ENCODE assay signal across 8 cellular contexts in the genomic region with DNA sequence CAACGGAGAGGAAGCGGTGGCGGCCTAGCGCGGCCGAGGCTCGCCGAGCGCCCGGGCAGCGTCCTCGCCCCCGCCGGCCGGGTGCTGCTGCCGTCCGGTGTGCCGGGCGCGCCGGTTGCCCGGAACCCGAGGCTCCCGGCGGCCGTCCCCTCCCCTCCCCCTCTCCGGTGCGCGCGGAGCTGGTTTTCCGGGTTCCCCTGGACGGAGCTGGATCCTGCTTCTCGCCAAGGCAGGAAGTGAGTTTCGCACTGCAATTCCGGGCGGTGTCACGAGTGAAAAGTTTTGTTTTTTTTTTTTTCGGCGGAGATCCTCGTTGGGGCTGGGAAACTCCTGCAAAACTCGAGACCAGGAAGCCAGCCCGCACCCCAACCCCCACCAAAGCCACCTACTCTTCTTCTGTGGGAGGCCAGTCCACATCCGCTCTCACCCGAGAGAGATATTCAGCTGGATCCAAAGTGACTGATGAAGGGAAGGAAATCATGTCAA.
DNase-seq lines count a peak whose midpoint lies in the region; ATAC-seq and TF ChIP-seq lines count a peak whose summit lies in the region.

A gene with protein sequence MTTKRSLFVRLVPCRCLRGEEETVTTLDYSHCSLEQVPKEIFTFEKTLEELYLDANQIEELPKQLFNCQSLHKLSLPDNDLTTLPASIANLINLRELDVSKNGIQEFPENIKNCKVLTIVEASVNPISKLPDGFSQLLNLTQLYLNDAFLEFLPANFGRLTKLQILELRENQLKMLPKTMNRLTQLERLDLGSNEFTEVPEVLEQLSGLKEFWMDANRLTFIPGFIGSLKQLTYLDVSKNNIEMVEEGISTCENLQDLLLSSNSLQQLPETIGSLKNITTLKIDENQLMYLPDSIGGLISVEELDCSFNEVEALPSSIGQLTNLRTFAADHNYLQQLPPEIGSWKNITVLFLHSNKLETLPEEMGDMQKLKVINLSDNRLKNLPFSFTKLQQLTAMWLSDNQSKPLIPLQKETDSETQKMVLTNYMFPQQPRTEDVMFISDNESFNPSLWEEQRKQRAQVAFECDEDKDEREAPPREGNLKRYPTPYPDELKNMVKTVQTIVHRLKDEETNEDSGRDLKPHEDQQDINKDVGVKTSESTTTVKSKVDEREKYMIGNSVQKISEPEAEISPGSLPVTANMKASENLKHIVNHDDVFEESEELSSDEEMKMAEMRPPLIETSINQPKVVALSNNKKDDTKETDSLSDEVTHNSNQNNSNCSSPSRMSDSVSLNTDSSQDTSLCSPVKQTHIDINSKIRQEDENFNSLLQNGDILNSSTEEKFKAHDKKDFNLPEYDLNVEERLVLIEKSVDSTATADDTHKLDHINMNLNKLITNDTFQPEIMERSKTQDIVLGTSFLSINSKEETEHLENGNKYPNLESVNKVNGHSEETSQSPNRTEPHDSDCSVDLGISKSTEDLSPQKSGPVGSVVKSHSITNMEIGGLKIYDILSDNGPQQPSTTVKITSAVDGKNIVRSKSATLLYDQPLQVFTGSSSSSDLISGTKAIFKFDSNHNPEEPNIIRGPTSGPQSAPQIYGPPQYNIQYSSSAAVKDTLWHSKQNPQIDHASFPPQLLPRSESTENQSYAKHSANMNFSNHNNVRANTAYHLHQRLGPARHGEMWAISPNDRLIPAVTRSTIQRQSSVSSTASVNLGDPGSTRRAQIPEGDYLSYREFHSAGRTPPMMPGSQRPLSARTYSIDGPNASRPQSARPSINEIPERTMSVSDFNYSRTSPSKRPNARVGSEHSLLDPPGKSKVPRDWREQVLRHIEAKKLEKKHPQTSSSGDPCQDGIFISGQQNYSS (N-terminal part only) (plus strand): TSS at position 300 of the 486 bp plus-strand sequence. CDS start 66,144 bp downstream, outside the sequence.

- H3K4me3 ChIP-seq in choroid plexus epithelial cell (ENCODE audit: low read depth, low read length), result peak within 1 kb of the TSS; percentile 86

- TF ChIP-seq CTCF in GM13977 (IDR thresholded peaks at IDR 0.05; ENCODE audit: extremely low read depth, insufficient read depth, missing control alignments) (no peak), choroid plexus epithelial cell (conservative IDR thresholded peaks at IDR 0.05; ENCODE audit: low read depth, low read length) (no peak)

- DNase-seq in GM13977 (ENCODE audit: low spot score) (peak; percentile 53), NCI-H2029 (lab: John Stamatoyannopoulos, UW) (peak; percentile 51), choroid plexus epithelial cell (ENCODE audit: low read depth) (peak; percentile 90), kidney tubule cell (ENCODE audit: low spot score) (peak; percentile 90), DMS79 treated with DMSO at 0.1 percent for 48 hours (lab: John Stamatoyannopoulos, UW) (no peak)
- peak; percentile 67 to 70 for DNase-seq in activated CD4-positive, alpha-beta T cell treated with anti-CD3 and anti-CD28 coated beads for 4 hours
- peak; percentile 20 to 62 (median 44) for DNase-seq in stimulated activated CD4-positive, alpha-beta T cell treated with anti-CD3 and anti-CD28 coated beads, Interleukin-1b, Interleukin-23, amount 100 ng/mL, for 24 hours (ENCODE audit: low read depth in 4 of 4, low spot score in 1 of 4)

- ATAC-seq in HG02678 (IDR thresholded peaks at IDR 0.05; ENCODE audit: unreplicated experiment), result peak; percentile 26

- in situ Hi-C loops in GM13977 (cut with MboI; ENCODE audit: low pct_unique_long_range_greater_than_20kb, low sequenced_read_pairs, unreplicated experiment), result no loop called here
